ENCODE assay signal across 30 cellular contexts in the genomic region with DNA sequence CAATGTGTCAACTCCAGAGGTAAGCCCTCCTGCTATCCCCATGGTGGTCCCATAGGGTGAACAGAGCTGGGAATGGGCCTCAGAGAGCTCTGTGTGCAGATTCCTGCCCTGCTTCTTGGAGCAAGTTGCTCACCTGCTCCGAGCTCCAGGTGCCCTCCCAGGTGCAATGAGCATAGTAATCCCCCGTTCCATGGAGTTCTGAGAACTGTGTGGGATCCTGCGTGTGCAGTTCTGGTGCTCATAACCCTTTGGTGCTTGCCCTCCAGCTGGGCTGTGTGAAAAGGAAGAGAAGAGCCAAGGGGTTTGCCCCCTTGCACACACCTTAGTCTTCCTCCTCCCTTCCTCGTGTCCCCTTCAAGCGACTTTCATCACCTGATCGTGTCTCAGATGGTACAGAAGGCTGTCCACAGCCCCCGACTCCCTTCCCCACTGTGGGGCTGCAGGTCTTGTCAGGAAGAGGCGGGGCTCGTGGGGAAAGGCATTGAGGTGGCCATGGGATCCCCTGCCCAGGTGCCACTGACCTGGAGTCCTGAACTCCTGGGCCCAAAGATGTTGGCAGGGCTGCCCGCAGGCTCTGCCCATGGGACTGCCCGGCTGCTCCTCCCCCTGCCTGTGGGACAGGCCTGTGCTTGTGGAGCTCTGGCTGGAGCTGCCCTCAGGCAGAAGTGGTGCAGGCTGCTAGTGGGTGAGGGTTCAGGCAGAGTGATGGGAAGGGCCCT. TPM values are rescaled to one million over a fixed set of nuclear protein-coding genes. Genes with fewer than 3 reads are reported as not detected.
DNase-seq lines count a peak whose midpoint lies in the region; ATAC-seq, FAIRE-seq and TF ChIP-seq lines count a peak whose summit lies in the region.
"Had no signal": no experiment of that assay in that cellular context is flagged by ENCODE, and none has a peak within 500 bp of the region (broad histone marks: within the 10 kb centered on the region; RNA-seq: fewer than 3 reads in every experiment).

No MANE protein-coding gene starts in this region.

- H3K4me3 ChIP-seq in heart left ventricle (no peak overlapping the region), keratinocyte (ENCODE audit: control insufficient read depth in 2 of 3, extremely low read depth in 1 of 3, insufficient read depth in 2 of 3, low read depth in 1 of 3, low read length in 3 of 3) (no peak overlapping the region), urinary bladder (ENCODE audit: low read depth, low read length) (no peak overlapping the region)
- H3K4me3 ChIP-seq: ascending aorta; BLaER1 treated with 17β-estradiol and CSF1 and Interleukin-3, amounts not matched to agents 10 nM and 100 nM; gastrocnemius medialis; SJCRH30; tibial nerve had no signal

- WGBS in heart left ventricle, 4 donors = 83 to 93% (median 87%) methylated on average over 10 to 11 of the region's 11 CpGs
- WGBS in urinary bladder = 91% methylated on average over 11 of the region's 11 CpGs

- H3K4me1 ChIP-seq in heart left ventricle (peaks cover 0 to 21% (median 10%) of the 10 kb centered on the region in 12 donors), keratinocyte (ENCODE audit: control insufficient read depth, extremely low read depth, insufficient read depth, low read length) (peaks cover 56% of the 10 kb centered on the region), urinary bladder (ENCODE audit: insufficient read depth) (no peaks in the 10 kb centered on the region)

- H3K27me3 ChIP-seq in heart left ventricle = no peaks in the 10 kb centered on the region
- no peaks in the 10 kb centered on the region for H3K27me3 ChIP-seq in keratinocyte (ENCODE audit: control insufficient read depth, extremely low read depth, insufficient read depth, low read length)
- H3K27me3 ChIP-seq: ascending aorta; BLaER1 treated with 17β-estradiol and CSF1 and Interleukin-3, amounts not matched to agents 10 nM and 100 nM; gastrocnemius medialis; SJCRH30; tibial nerve had no signal

- H2AFZ ChIP-seq in keratinocyte (ENCODE audit: control insufficient read depth, low read length) = no peak overlapping the region

- H3K79me2 ChIP-seq in keratinocyte (ENCODE audit: control insufficient read depth, insufficient read depth, low read length) = no peaks in the 10 kb centered on the region

- no peaks in the 10 kb centered on the region for H3K9me1 ChIP-seq in keratinocyte (ENCODE audit: control insufficient read depth, extremely low read depth, insufficient read depth, low read length)

- DNase-seq in left ventricle myocardium superior (peak; percentile 10), heart left ventricle (no peak), T1000 (lab: John Stamatoyannopoulos, UW) (peak; percentile 38), keratinocyte (ENCODE audit: low read depth, low spot score) (peak; percentile 38), iPS-NIHi7 (ENCODE audit: extremely low spot score) (no peak)
- DNase-seq: activated CD4-positive, alpha-beta T cell treated with anti-CD3 and anti-CD28 coated beads for 4 hours; cerebellar nuclear complex; gastrocnemius medialis; H7; KG1; MV-4-11; naive B cell; NCI-H187; NCI-H774; occipital lobe; stimulated activated CD4-positive, alpha-beta T cell treated with anti-CD3 and anti-CD28 coated beads, Interleukin-4, amount 100 ng/mL, for 24 hours; stimulated activated naive CD4-positive, alpha-beta T cell treated with Interleukin-2 at 50 U/mL for 16 hours; T-helper 1 cell had no signal

- peak overlapping the region; percentile 61 for H3K4me2 ChIP-seq in keratinocyte (ENCODE audit: control insufficient read depth, extremely low read depth, insufficient read depth, low read depth, low read length)
- H3K4me2 ChIP-seq: BLaER1 treated with 17β-estradiol and CSF1 and Interleukin-3, amounts not matched to agents 10 nM and 100 nM had no signal

- H4K20me1 ChIP-seq in keratinocyte (ENCODE audit: control insufficient read depth, extremely low read depth, insufficient read depth, low read length) = no peaks in the 10 kb centered on the region

- no peak overlapping the region for H3K9ac ChIP-seq in keratinocyte (ENCODE audit: control insufficient read depth, extremely low read depth, insufficient read depth, low read length)
- H3K9ac ChIP-seq: BLaER1 treated with 17β-estradiol and CSF1 and Interleukin-3, amounts not matched to agents 10 nM and 100 nM had no signal

- TF ChIP-seq POLR2A in heart left ventricle (IDR thresholded peaks at IDR 0.05) = no peak

- ATAC-seq in left ventricle myocardium superior (no peak), heart left ventricle (no peak), HG03520 (IDR thresholded peaks at IDR 0.05; ENCODE audit: unreplicated experiment) (no peak), GM21528 (IDR thresholded peaks at IDR 0.05; ENCODE audit: low FRiP score, unreplicated experiment) (no peak)
- ATAC-seq: gastrocnemius medialis had no signal

- no peak overlapping the region for H3K27ac ChIP-seq in heart left ventricle
- H3K27ac ChIP-seq in keratinocyte (ENCODE audit: control insufficient read depth, insufficient read depth, low read length) = peak overlapping the region; percentile 39
- H3K27ac ChIP-seq in urinary bladder (ENCODE audit: low read depth) = peak overlapping the region; percentile 24
- H3K27ac ChIP-seq: ascending aorta; BLaER1 treated with 17β-estradiol and CSF1 and Interleukin-3, amounts not matched to agents 10 nM and 100 nM; gastrocnemius medialis; SJCRH30; tibial nerve had no signal

- TF ChIP-seq CTCF in heart left ventricle (IDR thresholded peaks at IDR 0.05) (no peak), keratinocyte (optimal IDR thresholded peaks at IDR 0.05 in 1 of 3, IDR thresholded peaks at IDR 0.05 in 1 of 3, conservative IDR thresholded peaks at IDR 0.05 in 1 of 3; ENCODE audit: extremely low read depth in 1 of 3, insufficient read depth in 2 of 3, low read length in 3 of 3) (no peak)

- no peaks in the 10 kb centered on the region for H3K36me3 ChIP-seq in heart left ventricle
- H3K36me3 ChIP-seq in keratinocyte (ENCODE audit: control insufficient read depth in 2 of 2, extremely low read depth in 1 of 2, insufficient read depth in 2 of 2, low read length in 2 of 2) = no peaks in the 10 kb centered on the region
- no peaks in the 10 kb centered on the region for H3K36me3 ChIP-seq in urinary bladder (ENCODE audit: insufficient read depth)
- H3K36me3 ChIP-seq: ascending aorta; BLaER1 treated with 17β-estradiol and CSF1 and Interleukin-3, amounts not matched to agents 10 nM and 100 nM; gastrocnemius medialis; SJCRH30; tibial nerve had no signal

- dilution Hi-C loops in keratinocyte (cut with MboI; ENCODE audit: extremely low pct_ligation_motif_present, low sequenced_read_pairs) = no loop called here

- FAIRE-seq in keratinocyte (lab: Jason Lieb, UNC) = no peak

- intact Hi-C loops in left ventricle myocardium superior (cut with micrococcal nuclease) (no loop called here), heart left ventricle (cut with DNase I) (no loop called here)

- H3K9me3 ChIP-seq in heart left ventricle = no peaks in the 10 kb centered on the region
- H3K9me3 ChIP-seq in keratinocyte (ENCODE audit: control insufficient read depth, low read depth, low read length) = no peaks in the 10 kb centered on the region
- H3K9me3 ChIP-seq: ascending aorta; BLaER1 treated with 17β-estradiol and CSF1 and Interleukin-3, amounts not matched to agents 10 nM and 100 nM; gastrocnemius medialis; SJCRH30; tibial nerve had no signal

RNA-seq across cellular contexts. Expression of a gene that starts 21.9 kb away (rescaled TPM):
- total RNA-seq in left ventricle myocardium superior (not detected), heart left ventricle (under 1 TPM in 4 of 9 donors, not detected in 5; 0.06 to 0.25 (median 0.11) TPM), urinary bladder (0.63 TPM)
- polyA plus RNA-seq in heart left ventricle (under 1 TPM in 1 of 2 donors, not detected in 1; 0.07 TPM), keratinocyte (1.2 to 1.4 TPM (median 1.4 TPM) in 3 replicates), urinary bladder (0.41 TPM)
- 0.10 TPM for polyA plus RNA-seq in keratinocyte (2011; ENCODE audit: low read depth)
- polyA plus RNA-seq in keratinocyte (2011; cell fraction: cytosol; rRNA removed) = 0.67 and 0.83 TPM in 2 replicates
- polyA plus RNA-seq in keratinocyte (2011; cell fraction: nucleus; rRNA removed) = 0.57 and 0.61 TPM in 2 replicates
- polyA plus RNA-seq in keratinocyte (2012; ENCODE audit: low replicate concordance) = 0.79 and 1.1 TPM in 2 replicates
- polyA minus RNA-seq in keratinocyte = 1.2 to 3.1 TPM (median 1.8 TPM) in 3 replicates
- polyA minus RNA-seq in keratinocyte (2011; cell fraction: cytosol; rRNA and poly(A)+ RNA removed) = 1.3 TPM
- polyA minus RNA-seq in keratinocyte (2011; cell fraction: nucleus; rRNA and poly(A)+ RNA removed) = 0.31 and 0.32 TPM in 2 replicates
- total RNA-seq: activated T-helper 1 cell treated with anti-CD3 and anti-CD28 coated beads, Interleukin-12 subunit alpha, Interleukin-12 subunit beta, Interleukin-2, Interleukin-4 antibody, amounts not matched to agents 30 ng/mL and 10 ng/mL and 1 ng/mL, durations not matched to agents 14 hours and 24 hours and 36 hours; ascending aorta; gastrocnemius medialis had no signal

RNA-seq across cellular contexts. Expression of a gene that starts 57.8 kb away (rescaled TPM):
- not detected for total RNA-seq in left ventricle myocardium superior
- total RNA-seq in heart left ventricle = not detected
- polyA plus RNA-seq in heart left ventricle = not detected
- not detected in 3 replicates for polyA plus RNA-seq in keratinocyte
- not detected for polyA plus RNA-seq in keratinocyte (2011; ENCODE audit: low read depth)
- polyA plus RNA-seq in keratinocyte (2011; cell fraction: cytosol; rRNA removed) = not detected in 2 replicates
- not detected in 2 replicates for polyA plus RNA-seq in keratinocyte (2011; cell fraction: nucleus; rRNA removed)
- polyA plus RNA-seq in keratinocyte (2012; ENCODE audit: low replicate concordance) = not detected in 2 replicates
- not detected in 3 replicates for polyA minus RNA-seq in keratinocyte
- polyA minus RNA-seq in keratinocyte (2011; cell fraction: cytosol; rRNA and poly(A)+ RNA removed) = not detected
- polyA minus RNA-seq in keratinocyte (2011; cell fraction: nucleus; rRNA and poly(A)+ RNA removed) = not detected in 2 replicates
- not detected for total RNA-seq in urinary bladder
- not detected for polyA plus RNA-seq in urinary bladder
- total RNA-seq: activated T-helper 1 cell treated with anti-CD3 and anti-CD28 coated beads, Interleukin-12 subunit alpha, Interleukin-12 subunit beta, Interleukin-2, Interleukin-4 antibody, amounts not matched to agents 30 ng/mL and 10 ng/mL and 1 ng/mL, durations not matched to agents 14 hours and 24 hours and 36 hours; ascending aorta; Daoy; epithelial cell of proximal tubule; gastrocnemius medialis; H7; occipital lobe; OCI-LY7; renal cortical epithelial cell; SJCRH30; tibial nerve had no signal

Comparison
In these comparisons a context has a peak if more than half of its experiments do, and no peak if none do; other contexts are left out.
1. DNase-seq: peak in left ventricle myocardium superior (single experiment), T1000 (single experiment) and keratinocyte (single experiment); none in heart left ventricle (0 of 5) and iPS-NIHi7 (single experiment).
2. H3K27ac ChIP-seq: peak in keratinocyte (single experiment) and urinary bladder (single experiment); none in heart left ventricle (0 of 12).